In genomic region chr1:58815069-58815679, GRCh38 we compare ENCODE assay signal across 8 cellular contexts. TPM values are rescaled to one million over a fixed set of nuclear protein-coding genes. Genes with fewer than 3 reads are reported as not detected.
DNase-seq lines count a peak whose midpoint lies in the region; ATAC-seq, FAIRE-seq and TF ChIP-seq lines count a peak whose summit lies in the region.

No MANE protein-coding gene starts in this region.

- H3K27ac ChIP-seq in MM.1S (ENCODE audit: low read length) (peak overlapping the region; percentile 70; the same call in 1 of the 2 replicates), endothelial cell of umbilical vein (ENCODE audit: insufficient read depth, low read depth, low read length) (peak overlapping the region; percentile 100)

- H3K36me3 ChIP-seq in MM.1S (replicated peaks; ENCODE audit: insufficient read depth, low read length) (no peaks in the 10 kb centered on the region), endothelial cell of umbilical vein (ENCODE audit: control insufficient read depth in 2 of 2, extremely low read depth in 1 of 2, insufficient read depth in 2 of 2, low read length in 2 of 2) (no peaks in the 10 kb centered on the region)

- intact Hi-C loops in endothelial cell of umbilical vein (cut with micrococcal nuclease), result loop anchor here (1.0 to 5.0 kb wide), 11 partner anchors 31 to 928 kb away; partner anchors contain the start of gene JUN

- no peak for TF ChIP-seq POLR2A in endothelial cell of umbilical vein (IDR thresholded peaks at IDR 0.05; ENCODE audit: low read depth, low read length)

- H3K4me3 ChIP-seq in MM.1S (ENCODE audit: low read length) (peak overlapping the region; percentile 65), endothelial cell of umbilical vein (replicated peaks in 1 of 3; ENCODE audit: insufficient read depth in 1 of 3, low read depth in 1 of 3, low read length in 3 of 3) (peak overlapping the region in 2 of 3 experiments; percentile 12 to 68), mononuclear cell (ENCODE audit: low read length) (peak overlapping the region; percentile 81)

- no TSS peak for BruUV-seq in endothelial cell of umbilical vein (replicated peaks; lab: Mats Ljungman, UMichigan)

- no peaks in the 10 kb centered on the region for H3K9me3 ChIP-seq in MM.1S (replicated peaks; ENCODE audit: insufficient read depth, low read length)
- H3K9me3 ChIP-seq in endothelial cell of umbilical vein (replicated peaks; ENCODE audit: control insufficient read depth, insufficient read depth, low read length), result no peaks in the 10 kb centered on the region
- H3K9me3 ChIP-seq in mononuclear cell (ENCODE audit: low read depth, low read length), result no peaks in the 10 kb centered on the region

- peaks cover 11% of the 10 kb centered on the region for H3K4me1 ChIP-seq in MM.1S (ENCODE audit: low read length)
- peaks cover 72% of the 10 kb centered on the region for H3K4me1 ChIP-seq in endothelial cell of umbilical vein (ENCODE audit: control insufficient read depth, extremely low read depth, insufficient read depth, low read length)
- H3K4me1 ChIP-seq in mononuclear cell (ENCODE audit: insufficient read depth, low read length), result peaks cover 60% of the 10 kb centered on the region

- H4K20me1 ChIP-seq in MM.1S (ENCODE audit: insufficient read depth, low read length) (no peaks in the 10 kb centered on the region), endothelial cell of umbilical vein (replicated peaks; ENCODE audit: control insufficient read depth, extremely low read depth, insufficient read depth, low read length) (no peaks in the 10 kb centered on the region)

- no peaks in the 10 kb centered on the region for H3K27me3 ChIP-seq in MM.1S (replicated peaks; ENCODE audit: insufficient read depth, low read length)
- H3K27me3 ChIP-seq in endothelial cell of umbilical vein (ENCODE audit: control insufficient read depth in 2 of 2, insufficient read depth in 2 of 2, low read length in 2 of 2), result no peaks in the 10 kb centered on the region
- H3K27me3 ChIP-seq in mononuclear cell (ENCODE audit: insufficient read depth, low read length), result no peaks in the 10 kb centered on the region

- H3K4me3 Mint-ChIP-seq in activated CD8-positive, alpha-beta T cell treated with anti-CD3 and anti-CD28 coated beads, Interleukin-2, amount 10 ng/mL, durations not matched to agents 7 days and 5 days, result peak overlapping the region; percentile 83
- H3K4me3 Mint-ChIP-seq in stimulated activated memory B cell treated with anti-CD40 and anti-IgM and Interleukin-4, amounts not matched to agents 10 μg/mL and 1 μg/mL and 100 μg/mL, for 72 hours, result peak overlapping the region; percentile 91

- POLR2A ChIA-PET in GM10248 (lab: Yijun Ruan, JAX), result no interaction called here
- POLR2A ChIA-PET in activated CD8-positive, alpha-beta T cell treated with anti-CD3 and anti-CD28 coated beads, Interleukin-2, amount 10 ng/mL, durations not matched to agents 7 days and 5 days (lab: Charles Lee), result interaction anchor here (1.0 to 1.8 kb wide), 2 partner anchors 31 to 43 kb away, joined by 3 to 8 read pairs; partner anchors contain the start of gene JUN
- POLR2A ChIA-PET in endothelial cell of umbilical vein (lab: Charles Lee), result interaction anchor here (1.2 to 1.9 kb wide), 4 partner anchors 31 to 247 kb away, joined by 3 to 20 read pairs (median 5); partner anchors contain the start of gene JUN

- peaks cover 49% of the 10 kb centered on the region for H3K4me1 Mint-ChIP-seq in activated CD8-positive, alpha-beta T cell treated with anti-CD3 and anti-CD28 coated beads, Interleukin-2, amount 10 ng/mL, durations not matched to agents 7 days and 5 days (ENCODE audit: low read depth)
- H3K4me1 Mint-ChIP-seq in stimulated activated memory B cell treated with anti-CD40 and anti-IgM and Interleukin-4, amounts not matched to agents 10 μg/mL and 1 μg/mL and 100 μg/mL, for 72 hours, result peaks cover 58% of the 10 kb centered on the region

- H2AFZ ChIP-seq in MM.1S (ENCODE audit: low read length) (peak overlapping the region; percentile 77), endothelial cell of umbilical vein (ENCODE audit: low read depth, low read length) (peak overlapping the region; percentile 55)

- H3K27ac Mint-ChIP-seq in activated CD8-positive, alpha-beta T cell treated with anti-CD3 and anti-CD28 coated beads, Interleukin-2, amount 10 ng/mL, durations not matched to agents 7 days and 5 days, result peak overlapping the region; percentile 92
- H3K27ac Mint-ChIP-seq in stimulated activated memory B cell treated with anti-CD40 and anti-IgM and Interleukin-4, amounts not matched to agents 10 μg/mL and 1 μg/mL and 100 μg/mL, for 72 hours, result peak overlapping the region; percentile 94

- H3K9me2 ChIP-seq in MM.1S (replicated peaks; ENCODE audit: insufficient read depth, low read length), result no peaks in the 10 kb centered on the region

- dilution Hi-C loops in endothelial cell of umbilical vein (cut with MboI; ENCODE audit: extremely low pct_ligation_motif_present, low sequenced_read_pairs), result no loop called here

- ATAC-seq in activated CD8-positive, alpha-beta T cell treated with anti-CD3 and anti-CD28 coated beads, Interleukin-2, amount 10 ng/mL, durations not matched to agents 7 days and 5 days, result peak; percentile 52
- peak; percentile 81 for ATAC-seq in stimulated activated memory B cell treated with anti-CD40 and anti-IgM and Interleukin-4, amounts not matched to agents 10 μg/mL and 1 μg/mL and 100 μg/mL, for 72 hours

- FAIRE-seq in endothelial cell of umbilical vein (lab: Jason Lieb, UNC), result peak; percentile 85

- peaks cover 3% of the 10 kb centered on the region for H3K27me3 Mint-ChIP-seq in activated CD8-positive, alpha-beta T cell treated with anti-CD3 and anti-CD28 coated beads, Interleukin-2, amount 10 ng/mL, durations not matched to agents 7 days and 5 days (ENCODE audit: low read depth)
- no peaks in the 10 kb centered on the region for H3K27me3 Mint-ChIP-seq in stimulated activated memory B cell treated with anti-CD40 and anti-IgM and Interleukin-4, amounts not matched to agents 10 μg/mL and 1 μg/mL and 100 μg/mL, for 72 hours

- no peaks in the 10 kb centered on the region for H3K9me1 ChIP-seq in endothelial cell of umbilical vein (replicated peaks; ENCODE audit: control insufficient read depth, extremely low read depth, insufficient read depth, low read length)

- H3K9ac ChIP-seq in MM.1S (ENCODE audit: low read length) (peak overlapping the region; percentile 59), endothelial cell of umbilical vein (replicated peaks; ENCODE audit: extremely low read depth, insufficient read depth, low read length) (peak overlapping the region; percentile 95)

- DNase-seq in GM10248 (ENCODE audit: extremely low spot score), result peak; percentile 83
- peak; percentile 93 for DNase-seq in HCEC 1CT
- peak; percentile 76 for DNase-seq in MM.1S
- DNase-seq in activated CD8-positive, alpha-beta T cell treated with anti-CD3 and anti-CD28 coated beads, Interleukin-2, amount 10 ng/mL, durations not matched to agents 7 days and 5 days, result peak; percentile 66
- DNase-seq in endothelial cell of umbilical vein (ENCODE audit: low read depth, low spot score), result peak; percentile 96
- no peak for DNase-seq in NCI-H1105 (lab: John Stamatoyannopoulos, UW)

- CTCF ChIA-PET in GM10248 (lab: Yijun Ruan, JAX) (no interaction called here), endothelial cell of umbilical vein (lab: Charles Lee) (interaction anchor here (0.8 to 2.0 kb wide), 3 partner anchors 27 to 336 kb away, joined by 3 to 11 read pairs (median 5); no protein-coding TSS in a partner anchor)
- CTCF ChIA-PET in activated CD8-positive, alpha-beta T cell treated with anti-CD3 and anti-CD28 coated beads, Interleukin-2, amount 10 ng/mL, durations not matched to agents 7 days and 5 days (lab: Charles Lee), result no interaction called here

- no peaks in the 10 kb centered on the region for H3K9me3 Mint-ChIP-seq in activated CD8-positive, alpha-beta T cell treated with anti-CD3 and anti-CD28 coated beads, Interleukin-2, amount 10 ng/mL, durations not matched to agents 7 days and 5 days (ENCODE audit: insufficient read depth)
- no peaks in the 10 kb centered on the region for H3K9me3 Mint-ChIP-seq in stimulated activated memory B cell treated with anti-CD40 and anti-IgM and Interleukin-4, amounts not matched to agents 10 μg/mL and 1 μg/mL and 100 μg/mL, for 72 hours

- H3K4me2 ChIP-seq in MM.1S (ENCODE audit: low read depth, low read length) (peak overlapping the region; percentile 99), endothelial cell of umbilical vein (ENCODE audit: insufficient read depth, low read length) (peak overlapping the region; percentile 88)

- H3K36me3 Mint-ChIP-seq in activated CD8-positive, alpha-beta T cell treated with anti-CD3 and anti-CD28 coated beads, Interleukin-2, amount 10 ng/mL, durations not matched to agents 7 days and 5 days (ENCODE audit: low read depth), result peaks cover 5% of the 10 kb centered on the region
- H3K36me3 Mint-ChIP-seq in stimulated activated memory B cell treated with anti-CD40 and anti-IgM and Interleukin-4, amounts not matched to agents 10 μg/mL and 1 μg/mL and 100 μg/mL, for 72 hours, result no peaks in the 10 kb centered on the region

- TF ChIP-seq CTCF in GM10248 (IDR thresholded peaks at IDR 0.05; ENCODE audit: control extremely low read depth, extremely low read depth, low read depth, missing control alignments) (no peak), MM.1S (IDR thresholded peaks at IDR 0.05; ENCODE audit: low read length) (no peak), endothelial cell of umbilical vein (IDR thresholded peaks at IDR 0.05; ENCODE audit: extremely low read depth in 1 of 2, insufficient read depth in 1 of 2, low read depth in 1 of 2, low read length in 2 of 2) (no peak)

- H3F3A ChIP-seq in MM.1S (ENCODE audit: insufficient read depth, low read length), result peaks cover 16% of the 10 kb centered on the region

- H3K79me2 ChIP-seq in MM.1S (ENCODE audit: low read length) (no peaks in the 10 kb centered on the region), endothelial cell of umbilical vein (ENCODE audit: control insufficient read depth, insufficient read depth, low read length) (no peaks in the 10 kb centered on the region)

TF ChIP-seq in endothelial cell of umbilical vein, 7 proteins besides CTCF, POLR2A, EP300 and RAD21 (continues in another document):
- no peak for TF ChIP-seq POLR2AphosphoS5 (IDR thresholded peaks at IDR 0.05; ENCODE audit: insufficient read depth, low read depth, low read length)
- peak; percentile 27 for TF ChIP-seq FOS (IDR thresholded peaks at IDR 0.05; ENCODE audit: borderline replicate concordance, insufficient read depth, low read length)

RNA-seq across cellular contexts. Expression of gene JUN, which starts 31.3 kb away (rescaled TPM):
- 100 to 1,000 TPM; 107 to 110 TPM for total RNA-seq in activated CD8-positive, alpha-beta T cell treated with anti-CD3 and anti-CD28 coated beads, Interleukin-2, amount 10 ng/mL, durations not matched to agents 7 days and 5 days
- 81.1 and 88.3 TPM in 2 replicates for total RNA-seq in endothelial cell of umbilical vein
- polyA plus RNA-seq in endothelial cell of umbilical vein, result 80.0 and 89.3 TPM in 2 replicates
- polyA plus RNA-seq in endothelial cell of umbilical vein (2011; cell fraction: cytosol; rRNA removed), result 57.8 and 84.1 TPM in 2 replicates
- 130 and 140 TPM in 2 replicates for polyA plus RNA-seq in endothelial cell of umbilical vein (2011; cell fraction: nucleus; rRNA removed)
- 67.6 and 99.1 TPM in 2 replicates for polyA plus RNA-seq in endothelial cell of umbilical vein (2012)
- polyA minus RNA-seq in endothelial cell of umbilical vein, result 50.1 and 61.0 TPM in 2 replicates
- 12.2 TPM for polyA minus RNA-seq in endothelial cell of umbilical vein (2011; cell fraction: cytosol; rRNA and poly(A)+ RNA removed)
- polyA minus RNA-seq in endothelial cell of umbilical vein (2011; cell fraction: nucleus; rRNA and poly(A)+ RNA removed), result 92.9 and 191 TPM in 2 replicates
- 1,080 TPM for total RNA-seq in mononuclear cell
